Comparison of ENCODE assay signal across 23 cellular contexts in genomic region chr20:39813190-39813829, GRCh38.
A peak's percentile ranks its signal among the peaks of the same experiment; 100 is the strongest.
DNase-seq lines count a peak whose midpoint lies in the region; ATAC-seq, FAIRE-seq and TF ChIP-seq lines count a peak whose summit lies in the region.
"Had no signal": no experiment of that assay in that cellular context is flagged by ENCODE, and none has a peak within 500 bp of the region (broad histone marks: within the 10 kb centered on the region; RNA-seq: fewer than 3 reads in every experiment).

No MANE protein-coding gene starts in this region.

- CTCF ChIA-PET in mammary epithelial cell (lab: Charles Lee; ENCODE audit: low non-redundant PET), result no interaction called here

- peak overlapping the region; percentile 18 for H2AFZ ChIP-seq in mammary epithelial cell (ENCODE audit: low read depth, low read length)

- BruUV-seq in mammary epithelial cell (replicated peaks; lab: Mats Ljungman, UMichigan), result no TSS peak

- H3K27me3 ChIP-seq in mammary epithelial cell (ENCODE audit: insufficient read depth, low read length) (no peaks in the 10 kb centered on the region), small intestine (ENCODE audit: control insufficient read depth in 2 of 2, insufficient read depth in 2 of 2, low read length in 2 of 2) (no peaks in the 10 kb centered on the region)
- H3K27me3 ChIP-seq: Peyer's patch had no signal

- intact Hi-C loops in mammary epithelial cell (cut with micrococcal nuclease), result no loop called here

- H3K9ac ChIP-seq in mammary epithelial cell (ENCODE audit: insufficient read depth, low read length), result no peak overlapping the region
- H3K9ac ChIP-seq: SK-N-SH had no signal

- dilution Hi-C loops in mammary epithelial cell (cut with HindIII; ENCODE audit: low sequenced_read_pairs), result no loop called here

- in situ Hi-C loops in mammary epithelial cell (cut with MboI; ENCODE audit: low sequenced_read_pairs in 2 of 2), result no loop called here

- WGBS in mammary epithelial cell (ENCODE audit: low coverage, missing lambda C conversion rate), result 80% methylated on average over 5 of the region's 6 CpGs
- 82 to 91% (median 89%) methylated on average over 6 of the region's 6 CpGs for WGBS in small intestine, 3 donors

- H3K4me3 ChIP-seq in mammary epithelial cell (replicated peaks in 1 of 3; ENCODE audit: insufficient read depth in 1 of 3, low read depth in 2 of 3, low read length in 3 of 3), result no peak overlapping the region
- no peak overlapping the region for H3K4me3 ChIP-seq in small intestine (ENCODE audit: low read depth in 1 of 2, low read length in 2 of 2)
- H3K4me3 ChIP-seq: Peyer's patch had no signal

- DNase-seq in GM10266 (ENCODE audit: extremely low spot score), result peak; percentile 14
- DNase-seq in mammary epithelial cell, result no peak
- no peak for DNase-seq in small intestine
- DNase-seq in GF-D8 (lab: John Stamatoyannopoulos, UW), result no peak
- DNase-seq in NCI-H2081 treated with DMSO at 0.1 percent for 48 hours (lab: John Stamatoyannopoulos, UW), result no peak
- DNase-seq: C1 segment of cervical spinal cord, COR-L47, DMS153, EL, HFFc6, KG1, NCI-H1092, NCI-H187, NCI-H2171 treated with DMSO at 0.1 percent for 48 hours, NCI-H510A, Peyer's patch, Right ventricle myocardium superior, SK-N-SH had no signal

- no peak for TF ChIP-seq CTCF in GM10266 (IDR thresholded peaks at IDR 0.05; ENCODE audit: control insufficient read depth, insufficient read depth, low read depth, missing control alignments)
- TF ChIP-seq CTCF in mammary epithelial cell (conservative IDR thresholded peaks at IDR 0.05 in 1 of 2, IDR thresholded peaks at IDR 0.05 in 1 of 2; ENCODE audit: extremely low read depth in 1 of 2, insufficient read depth in 1 of 2, low read depth in 1 of 2, low read length in 2 of 2), result no peak

- ATAC-seq in GM19035 (IDR thresholded peaks at IDR 0.05; ENCODE audit: unreplicated experiment) (peak; percentile 56), HG02642 (IDR thresholded peaks at IDR 0.05; ENCODE audit: poor library complexity, unreplicated experiment) (peak; percentile 44), GM18502 (IDR thresholded peaks at IDR 0.05; ENCODE audit: poor library complexity, unreplicated experiment) (no peak)

- no peak for FAIRE-seq in small intestine (lab: Jason Lieb, UNC)
- FAIRE-seq: A204.1, H1 had no signal

- H3K9me3 ChIP-seq in mammary epithelial cell (replicated peaks; ENCODE audit: insufficient read depth, low read length), result no peaks in the 10 kb centered on the region
- H3K9me3 ChIP-seq in small intestine (ENCODE audit: control insufficient read depth, low read depth), result no peaks in the 10 kb centered on the region
- H3K9me3 ChIP-seq: Peyer's patch, SK-N-SH had no signal

- H3K4me1 ChIP-seq in mammary epithelial cell (ENCODE audit: insufficient read depth, low read length) (peaks cover 17% of the 10 kb centered on the region), small intestine (ENCODE audit: control insufficient read depth in 2 of 2, insufficient read depth in 1 of 2, low read depth in 1 of 2, low read length in 1 of 2) (no peaks in the 10 kb centered on the region)
- H3K4me1 ChIP-seq: Peyer's patch had no signal

- H3K4me2 ChIP-seq in mammary epithelial cell (ENCODE audit: insufficient read depth, low read depth, low read length), result no peak overlapping the region
- H3K4me2 ChIP-seq: SK-N-SH had no signal

- no peak overlapping the region for H3K27ac ChIP-seq in mammary epithelial cell (ENCODE audit: insufficient read depth, low read depth, low read length)
- no peak overlapping the region for H3K27ac ChIP-seq in small intestine (ENCODE audit: low read depth in 1 of 2, low read length in 1 of 2)
- H3K27ac ChIP-seq: Peyer's patch had no signal

- H4K20me1 ChIP-seq in mammary epithelial cell (ENCODE audit: insufficient read depth, low read length), result no peaks in the 10 kb centered on the region

- H3K36me3 ChIP-seq in mammary epithelial cell (ENCODE audit: insufficient read depth, low read length) (no peaks in the 10 kb centered on the region), small intestine (ENCODE audit: control insufficient read depth in 2 of 2, insufficient read depth in 2 of 2, low read length in 2 of 2) (no peaks in the 10 kb centered on the region)
- H3K36me3 ChIP-seq: Peyer's patch had no signal

- H3K79me2 ChIP-seq in mammary epithelial cell (ENCODE audit: insufficient read depth, low read length), result no peaks in the 10 kb centered on the region
